ENCODE assay signal across 8 cellular contexts in genomic region chr17:7438050-7438614, GRCh38. TPM values are rescaled to one million over a fixed set of nuclear protein-coding genes. Genes with fewer than 3 reads are reported as not detected.
DNase-seq lines count a peak whose midpoint lies in the region; ATAC-seq, FAIRE-seq and TF ChIP-seq lines count a peak whose summit lies in the region.

No MANE protein-coding gene starts in this region.

- H3K79me2 ChIP-seq in MM.1S (ENCODE audit: low read length): no peaks in the 10 kb centered on the region

- peak overlapping the region; percentile 53 for H3K27ac Mint-ChIP-seq in dendritic cell treated with granulocyte-macrophage colony-stimulating factor and Interleukin-4, amounts not matched to agents 40 ng/mL and 50 ng/mL, for 4 days

- H3K27me3 Mint-ChIP-seq in dendritic cell treated with granulocyte-macrophage colony-stimulating factor and Interleukin-4, amounts not matched to agents 40 ng/mL and 50 ng/mL, for 4 days: peaks cover 52% of the 10 kb centered on the region

- peak overlapping the region; percentile 86 for H3K4me3 Mint-ChIP-seq in dendritic cell treated with granulocyte-macrophage colony-stimulating factor and Interleukin-4, amounts not matched to agents 40 ng/mL and 50 ng/mL, for 4 days

- H3K4me1 Mint-ChIP-seq in dendritic cell treated with granulocyte-macrophage colony-stimulating factor and Interleukin-4, amounts not matched to agents 40 ng/mL and 50 ng/mL, for 4 days (ENCODE audit: low read depth): peaks cover 46% of the 10 kb centered on the region

- no peaks in the 10 kb centered on the region for H4K20me1 ChIP-seq in MM.1S (ENCODE audit: insufficient read depth, low read length)

- no peak overlapping the region for H2AFZ ChIP-seq in MM.1S (ENCODE audit: low read length)

- H3K9me3 ChIP-seq in lower lobe of right lung (no peaks in the 10 kb centered on the region), MM.1S (replicated peaks; ENCODE audit: insufficient read depth, low read length) (no peaks in the 10 kb centered on the region)

- peak overlapping the region; percentile 76 for H3K4me3 ChIP-seq in lower lobe of right lung
- H3K4me3 ChIP-seq in MM.1S (ENCODE audit: low read length): no peak overlapping the region

- H3F3A ChIP-seq in MM.1S (ENCODE audit: insufficient read depth, low read length): peaks cover 14% of the 10 kb centered on the region

- H3K4me1 ChIP-seq in lower lobe of right lung: peaks cover 56% of the 10 kb centered on the region
- H3K4me1 ChIP-seq in MM.1S (ENCODE audit: low read length): peaks cover 10% of the 10 kb centered on the region

- H3K36me3 ChIP-seq in lower lobe of right lung (no peaks in the 10 kb centered on the region), MM.1S (replicated peaks; ENCODE audit: insufficient read depth, low read length) (no peaks in the 10 kb centered on the region)

- H3K27me3 ChIP-seq in lower lobe of right lung (ENCODE audit: low read depth) (peaks cover 34% of the 10 kb centered on the region), MM.1S (replicated peaks; ENCODE audit: insufficient read depth, low read length) (peaks cover 50% of the 10 kb centered on the region)

- no peaks in the 10 kb centered on the region for H3K9me3 Mint-ChIP-seq in dendritic cell treated with granulocyte-macrophage colony-stimulating factor and Interleukin-4, amounts not matched to agents 40 ng/mL and 50 ng/mL, for 4 days

- no peaks in the 10 kb centered on the region for H3K9me2 ChIP-seq in MM.1S (replicated peaks; ENCODE audit: insufficient read depth, low read length)

- DNase-seq in GM12891 (ENCODE audit: insufficient read length, low spot score) (no peak), lower lobe of right lung (peak; percentile 86), iPS-NIHi11 (ENCODE audit: low spot score) (no peak), HTR-8/SVneo (ENCODE audit: insufficient read length, low spot score) (no peak), MM.1S (no peak)
- DNase-seq in activated CD4-positive, alpha-beta T cell treated with anti-CD3 and anti-CD28 coated beads for 4 hours: peak; percentile 55 to 64
- DNase-seq in stimulated activated CD4-positive, alpha-beta T cell treated with anti-CD3 and anti-CD28 coated beads, TNF-alpha, amount 100 ng/mL, for 24 hours (ENCODE audit: low read depth in 3 of 3): peak in 2 of 3 experiments; percentile 36 to 77

- TF ChIP-seq CTCF in lower lobe of right lung (IDR thresholded peaks at IDR 0.05): no peak
- no peak for TF ChIP-seq CTCF in MM.1S (IDR thresholded peaks at IDR 0.05; ENCODE audit: low read length)

- TF ChIP-seq POLR2A in GM12891 (IDR thresholded peaks at IDR 0.05; ENCODE audit: low read depth, low read length): no peak

- H3K27ac ChIP-seq in lower lobe of right lung (no peak overlapping the region), MM.1S (ENCODE audit: low read length) (no peak overlapping the region)

- H3K4me2 ChIP-seq in MM.1S (ENCODE audit: low read depth, low read length): no peak overlapping the region

- FAIRE-seq in GM12891 (lab: Jason Lieb, UNC): peak; percentile 54
- no peak for FAIRE-seq in HTR-8/SVneo (lab: Jason Lieb, UNC)

- intact Hi-C loops in dendritic cell treated with granulocyte-macrophage colony-stimulating factor and Interleukin-4, amounts not matched to agents 40 ng/mL and 50 ng/mL, for 4 days (cut with micrococcal nuclease): loop anchor here (5.0 kb wide), 1 partner anchor 86 kb away; the partner anchor contains the start of gene KCTD11
- intact Hi-C loops in lower lobe of right lung (cut with DNase I): no loop called here

- H3K36me3 Mint-ChIP-seq in dendritic cell treated with granulocyte-macrophage colony-stimulating factor and Interleukin-4, amounts not matched to agents 40 ng/mL and 50 ng/mL, for 4 days (ENCODE audit: low read depth): peaks cover 25% of the 10 kb centered on the region

- H3K9ac ChIP-seq in MM.1S (ENCODE audit: low read length): no peak overlapping the region

- ATAC-seq in lower lobe of right lung: peak; percentile 2 to 3

TF ChIP-seq in GM12891, 5 proteins besides CTCF, POLR2A, EP300 and RAD21:
- TF ChIP-seq POU2F2 (IDR thresholded peaks at IDR 0.05; ENCODE audit: low read depth, low read length) (no peak), PAX5 (IDR thresholded peaks at IDR 0.05; ENCODE audit: insufficient read depth, low read length, severe bottlenecking) (no peak), SPI1 (IDR thresholded peaks at IDR 0.05; ENCODE audit: low read depth, low read length) (no peak), TAF1 (IDR thresholded peaks at IDR 0.05; ENCODE audit: low read depth, low read length) (no peak), POLR2AphosphoS5 (IDR thresholded peaks at IDR 0.05; ENCODE audit: low read depth, low read length) (no peak)
TF ChIP-seq in GM12891: peak in this region for 0.

RNA-seq across cellular contexts. Expression of gene FGF11, which starts 1.2 kb away (rescaled TPM):
- polyA plus RNA-seq in GM12891 (2012; ENCODE audit: low read depth, missing spikeins): 31.0 TPM
- 1.2 TPM for total RNA-seq in lower lobe of right lung

RNA-seq across cellular contexts. Expression of gene TMEM102, which starts 2.9 kb away (rescaled TPM):
- polyA plus RNA-seq in GM12891 (2012; ENCODE audit: low read depth, missing spikeins): 6.7 TPM
- total RNA-seq in lower lobe of right lung: 8.1 TPM

RNA-seq across cellular contexts. Expression of gene CHRNB1, which starts 6.7 kb away (rescaled TPM):
- 8.2 TPM for polyA plus RNA-seq in GM12891 (2012; ENCODE audit: low read depth, missing spikeins)
- 8.4 TPM for total RNA-seq in lower lobe of right lung

RNA-seq across cellular contexts. Expression of gene SPEM3, which starts 9.5 kb away (rescaled TPM):
- polyA plus RNA-seq in GM12891 (2012; ENCODE audit: low read depth, missing spikeins): not detected
- not detected for total RNA-seq in lower lobe of right lung

RNA-seq across cellular contexts. Expression of gene SPEM2, which starts 12.7 kb away (rescaled TPM):
- polyA plus RNA-seq in GM12891 (2012; ENCODE audit: low read depth, missing spikeins): not detected
- total RNA-seq in lower lobe of right lung: not detected

Comparison
In these comparisons a context has a peak if more than half of its experiments do, and no peak if none do; other contexts are left out.
1. DNase-seq: peak in activated CD4-positive, alpha-beta T cell treated with anti-CD3 and anti-CD28 coated beads for 4 hours (2 of 2), lower lobe of right lung (single experiment) and stimulated activated CD4-positive, alpha-beta T cell treated with anti-CD3 and anti-CD28 coated beads, TNF-alpha, amount 100 ng/mL, for 24 hours (2 of 3); none in GM12891 (single experiment), iPS-NIHi11 (single experiment), HTR-8/SVneo (single experiment) and MM.1S (single experiment).